7 cellular contexts compared by ENCODE assay signal in genomic region chr6:137559524-137560183, GRCh38.
DNase-seq lines count a peak whose midpoint lies in the region; ATAC-seq, FAIRE-seq and TF ChIP-seq lines count a peak whose summit lies in the region.
"Not testable (repeated sequence)": the region's sequence is repeated elsewhere in the genome, so short reads cannot be mapped to it uniquely, and the experiment has no call there.

No MANE protein-coding gene starts in this region.

- not testable (repeated sequence) for H3K9me3 ChIP-seq in DOHH2 (ENCODE audit: control insufficient read depth, insufficient read depth, low read length); GM12878 (replicated peaks; ENCODE audit: control insufficient read depth, insufficient read depth, low read length)

- not testable (repeated sequence) for H3F3A ChIP-seq in DOHH2 (ENCODE audit: control insufficient read depth, insufficient read depth)

- peak overlapping the region; percentile 25 for H3K4me3 Mint-ChIP-seq in activated CD4-positive, alpha-beta T cell treated with anti-CD3 and anti-CD28 coated beads, Interleukin-2, amount 10 ng/mL, durations not matched to agents 7 days and 5 days
- peak overlapping the region; percentile 58 for H3K4me3 Mint-ChIP-seq in natural killer cell

- not testable (repeated sequence) for BruUV-seq in GM12878 (replicated peaks; lab: Mats Ljungman, UMichigan)

- H3K4me1 Mint-ChIP-seq in activated CD4-positive, alpha-beta T cell treated with anti-CD3 and anti-CD28 coated beads, Interleukin-2, amount 10 ng/mL, durations not matched to agents 7 days and 5 days, result peaks cover 38% of the 10 kb centered on the region
- H3K4me1 Mint-ChIP-seq in natural killer cell, result peaks cover 20 to 21% of the 10 kb centered on the region in 2 donors

- FAIRE-seq in GM12878 (lab: Jason Lieb, UNC), result not testable (repeated sequence)

- RAD21 ChIA-PET in GM12878 (lab: Charles Lee; ENCODE audit: unreplicated experiment), result not testable (repeated sequence)

- not testable (repeated sequence) for H3K9me2 ChIP-seq in DOHH2 (replicated peaks; ENCODE audit: control insufficient read depth, low read length)

- not testable (repeated sequence) for H4K20me1 ChIP-seq in DOHH2 (ENCODE audit: control insufficient read depth, insufficient read depth, low read depth, low read length); GM12878 (ENCODE audit: control insufficient read depth, insufficient read depth)

- H2AFZ ChIP-seq in GM12878 (ENCODE audit: control insufficient read depth, low read depth, low read length), result not testable (repeated sequence)

- TF ChIP-seq RAD21 in GM12878 (IDR thresholded peaks at IDR 0.05; ENCODE audit: insufficient read depth, low read depth, low read length), result not testable (repeated sequence)

- H3K9ac ChIP-seq in GM12878 (ENCODE audit: control insufficient read depth, insufficient read depth, low read length), result not testable (repeated sequence)

- SMC1A ChIA-PET in GM12878 (lab: Charles Lee; ENCODE audit: uncharacterized antibody, unreplicated experiment), result interaction anchor here (0.6 to 1.2 kb wide), 3 partner anchors 10 to 427 kb away, joined by 3 to 5 read pairs (median 3); no protein-coding TSS in a partner anchor

- WGBS in GM12878 (ENCODE audit: insufficient coverage, insufficient replicate concordance, low lambda C conversion rate, missing lambda C conversion rate), result 19% methylated on average over 3 of the region's 3 CpGs

- not testable (repeated sequence) for H3K4me3 ChIP-seq in DOHH2 (ENCODE audit: low read length); Jurkat, Clone E6-1 (ENCODE audit: low read length); GM12878

- in situ Hi-C loops in GM12878 (cut with MboI), result not testable (repeated sequence)

- POLR2A ChIA-PET in activated CD4-positive, alpha-beta T cell treated with anti-CD3 and anti-CD28 coated beads, Interleukin-2, amount 10 ng/mL, durations not matched to agents 7 days and 5 days (lab: Charles Lee); GM12878 (lab: Charles Lee): not testable (repeated sequence)

- DNase-seq in Jurkat, Clone E6-1 (ENCODE audit: low read depth, low spot score), result peak; percentile 87
- peak in 4 of 5 donors; percentile 15 to 64 (median 32) for DNase-seq in T-helper 1 cell
- DNase-seq in activated CD4-positive, alpha-beta T cell treated with anti-CD3 and anti-CD28 coated beads, Interleukin-2, amount 10 ng/mL, durations not matched to agents 7 days and 5 days, result peak; percentile 62
- peak; percentile 34 to 49 for DNase-seq in activated T-cell treated with anti-CD3 and anti-CD28 coated beads, Interleukin-2, amount 50 U/mL, for 48 hours
- not testable (repeated sequence) for DNase-seq in GM12878 (ENCODE audit: low read depth, low spot score); natural killer cell

- not testable (repeated sequence) for H3K36me3 ChIP-seq in DOHH2 (ENCODE audit: control insufficient read depth, low read length); GM12878 (ENCODE audit: control insufficient read depth in 2 of 2, insufficient read depth in 2 of 2, low read length in 1 of 2)

- intact Hi-C loops in GM12878 (cut with micrococcal nuclease; ENCODE audit: unreplicated experiment); natural killer cell (cut with micrococcal nuclease): not testable (repeated sequence)

- not testable (repeated sequence) for TF ChIP-seq POLR2A in GM12878 (IDR thresholded peaks at IDR 0.05; ENCODE audit: low read depth, low read length)

- H3K27ac ChIP-seq in DOHH2 (ENCODE audit: low read depth, low read length); GM12878 (ENCODE audit: control insufficient read depth, insufficient read depth): not testable (repeated sequence)

- not testable (repeated sequence) for H3K4me1 ChIP-seq in DOHH2 (ENCODE audit: control insufficient read depth, low read length); GM12878 (ENCODE audit: control insufficient read depth, insufficient read depth, low read length)

- H3K27me3 Mint-ChIP-seq in activated CD4-positive, alpha-beta T cell treated with anti-CD3 and anti-CD28 coated beads, Interleukin-2, amount 10 ng/mL, durations not matched to agents 7 days and 5 days, result not testable (repeated sequence)
- H3K27me3 Mint-ChIP-seq in natural killer cell (ENCODE audit: low read depth in 2 of 2), result peaks cover 7 to 12% of the 10 kb centered on the region in 2 donors

- peak; percentile 22 for TF ChIP-seq CTCF in DOHH2 (IDR thresholded peaks at IDR 0.05; ENCODE audit: low read depth, low read length, poor library complexity, severe bottlenecking)
- peak in 2 of 3 experiments; percentile 15 to 26; a peak in 1 of 6 replicates for TF ChIP-seq CTCF in GM12878 (IDR thresholded peaks at IDR 0.05 in 2 of 3, conservative IDR thresholded peaks at IDR 0.05 in 1 of 3; ENCODE audit: control insufficient read depth in 2 of 3, extremely low read depth in 1 of 3, insufficient read depth in 1 of 3, low read depth in 3 of 3, low read length in 3 of 3)
- TF ChIP-seq CTCF in natural killer cell (IDR thresholded peaks at IDR 0.05), result not testable (repeated sequence)

- not testable (repeated sequence) for H3K4me2 ChIP-seq in DOHH2 (ENCODE audit: low read length); GM12878 (ENCODE audit: control insufficient read depth, insufficient read depth)

- peaks cover 53% of the 10 kb centered on the region for H3K36me3 Mint-ChIP-seq in activated CD4-positive, alpha-beta T cell treated with anti-CD3 and anti-CD28 coated beads, Interleukin-2, amount 10 ng/mL, durations not matched to agents 7 days and 5 days (ENCODE audit: low read depth)
- H3K36me3 Mint-ChIP-seq in natural killer cell, result not testable (repeated sequence)

- ATAC-seq in GM12878, result not testable (repeated sequence)
- ATAC-seq in natural killer cell, result peak in 2 of 3 donors; percentile 24 to 44

- not testable (repeated sequence) for H3K79me2 ChIP-seq in DOHH2 (ENCODE audit: control insufficient read depth, low read length); GM12878 (ENCODE audit: control insufficient read depth, insufficient read depth, low read length)

- TF ChIP-seq EP300 in GM12878 (IDR thresholded peaks at IDR 0.05; ENCODE audit: borderline replicate concordance in 1 of 2, control insufficient read depth in 1 of 2, low read depth in 2 of 2, low read length in 2 of 2), result not testable (repeated sequence)

- H3K27ac Mint-ChIP-seq in activated CD4-positive, alpha-beta T cell treated with anti-CD3 and anti-CD28 coated beads, Interleukin-2, amount 10 ng/mL, durations not matched to agents 7 days and 5 days, result peak overlapping the region; percentile 81
- H3K27ac Mint-ChIP-seq in natural killer cell, result peak overlapping the region in 1 of 2 donors; percentile 8

- not testable (repeated sequence) for H3K27me3 ChIP-seq in DOHH2 (ENCODE audit: control insufficient read depth, low read length); GM12878 (replicated peaks in 1 of 2; ENCODE audit: control insufficient read depth in 2 of 2, insufficient read depth in 2 of 2, low read length in 1 of 2)

- H3K9me3 Mint-ChIP-seq in activated CD4-positive, alpha-beta T cell treated with anti-CD3 and anti-CD28 coated beads, Interleukin-2, amount 10 ng/mL, durations not matched to agents 7 days and 5 days, result peaks cover 47% of the 10 kb centered on the region
- H3K9me3 Mint-ChIP-seq in natural killer cell, result not testable (repeated sequence)

- CTCF ChIA-PET in activated CD4-positive, alpha-beta T cell treated with anti-CD3 and anti-CD28 coated beads, Interleukin-2, amount 10 ng/mL, durations not matched to agents 7 days and 5 days (lab: Charles Lee), result interaction anchor here (1.5 to 2.2 kb wide), 2 partner anchors 23 to 30 kb away, joined by 7 to 10 read pairs; no protein-coding TSS in a partner anchor
- CTCF ChIA-PET in GM12878 (lab: Yijun Ruan, JAX), result interaction anchor here (0.6 to 2.3 kb wide), 14 partner anchors 10 to 950 kb away, joined by 3 to 8 read pairs (median 4); no protein-coding TSS in a partner anchor

TF ChIP-seq in GM12878, 131 proteins besides CTCF, POLR2A, EP300 and RAD21:
- TF ChIP-seq SMC3 (IDR thresholded peaks at IDR 0.05; ENCODE audit: borderline replicate concordance, low read length), result peak; percentile 8; the same call in 1 of the 2 replicates
